ENCODE assay signal across 1 cellular context in the genomic region with DNA sequence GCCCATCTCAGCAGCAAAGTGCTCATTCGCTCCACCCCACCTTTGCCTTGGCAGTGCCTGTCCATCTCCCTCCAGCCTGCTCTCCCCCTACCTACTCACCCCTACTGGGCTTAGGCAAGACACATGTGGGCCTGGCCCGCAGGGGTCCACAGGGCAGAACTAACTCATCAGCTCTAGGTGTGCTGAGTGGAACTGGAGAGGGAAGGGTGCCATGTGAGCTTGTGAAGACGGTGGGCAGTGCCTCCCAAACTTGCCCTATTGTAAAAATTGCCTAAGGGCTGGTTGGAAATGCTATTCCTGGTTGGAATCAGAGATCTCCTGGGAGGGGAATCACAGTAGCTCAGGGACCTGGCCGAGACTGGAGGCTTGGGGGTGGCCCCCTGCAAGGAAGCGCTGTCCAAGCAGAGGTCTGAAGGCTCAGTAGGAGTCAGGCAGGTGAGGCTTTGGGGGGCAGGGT.
TF ChIP-seq lines count a peak whose summit lies in the region.

No MANE protein-coding gene starts in this region.

TF ChIP-seq in HEK293, 187 proteins besides CTCF, POLR2A, EP300 and RAD21 (continued from another document):
- TF ChIP-seq, protein P1, sequence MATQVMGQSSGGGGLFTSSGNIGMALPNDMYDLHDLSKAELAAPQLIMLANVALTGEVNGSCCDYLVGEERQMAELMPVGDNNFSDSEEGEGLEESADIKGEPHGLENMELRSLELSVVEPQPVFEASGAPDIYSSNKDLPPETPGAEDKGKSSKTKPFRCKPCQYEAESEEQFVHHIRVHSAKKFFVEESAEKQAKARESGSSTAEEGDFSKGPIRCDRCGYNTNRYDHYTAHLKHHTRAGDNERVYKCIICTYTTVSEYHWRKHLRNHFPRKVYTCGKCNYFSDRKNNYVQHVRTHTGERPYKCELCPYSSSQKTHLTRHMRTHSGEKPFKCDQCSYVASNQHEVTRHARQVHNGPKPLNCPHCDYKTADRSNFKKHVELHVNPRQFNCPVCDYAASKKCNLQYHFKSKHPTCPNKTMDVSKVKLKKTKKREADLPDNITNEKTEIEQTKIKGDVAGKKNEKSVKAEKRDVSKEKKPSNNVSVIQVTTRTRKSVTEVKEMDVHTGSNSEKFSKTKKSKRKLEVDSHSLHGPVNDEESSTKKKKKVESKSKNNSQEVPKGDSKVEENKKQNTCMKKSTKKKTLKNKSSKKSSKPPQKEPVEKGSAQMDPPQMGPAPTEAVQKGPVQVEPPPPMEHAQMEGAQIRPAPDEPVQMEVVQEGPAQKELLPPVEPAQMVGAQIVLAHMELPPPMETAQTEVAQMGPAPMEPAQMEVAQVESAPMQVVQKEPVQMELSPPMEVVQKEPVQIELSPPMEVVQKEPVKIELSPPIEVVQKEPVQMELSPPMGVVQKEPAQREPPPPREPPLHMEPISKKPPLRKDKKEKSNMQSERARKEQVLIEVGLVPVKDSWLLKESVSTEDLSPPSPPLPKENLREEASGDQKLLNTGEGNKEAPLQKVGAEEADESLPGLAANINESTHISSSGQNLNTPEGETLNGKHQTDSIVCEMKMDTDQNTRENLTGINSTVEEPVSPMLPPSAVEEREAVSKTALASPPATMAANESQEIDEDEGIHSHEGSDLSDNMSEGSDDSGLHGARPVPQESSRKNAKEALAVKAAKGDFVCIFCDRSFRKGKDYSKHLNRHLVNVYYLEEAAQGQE (tag by site-specific recombination; IDR thresholded peaks at IDR 0.05) = no peak
- TF ChIP-seq GLIS1 (tag by site-specific recombination; IDR thresholded peaks at IDR 0.05) = peak; percentile 90
